In the genomic region with DNA sequence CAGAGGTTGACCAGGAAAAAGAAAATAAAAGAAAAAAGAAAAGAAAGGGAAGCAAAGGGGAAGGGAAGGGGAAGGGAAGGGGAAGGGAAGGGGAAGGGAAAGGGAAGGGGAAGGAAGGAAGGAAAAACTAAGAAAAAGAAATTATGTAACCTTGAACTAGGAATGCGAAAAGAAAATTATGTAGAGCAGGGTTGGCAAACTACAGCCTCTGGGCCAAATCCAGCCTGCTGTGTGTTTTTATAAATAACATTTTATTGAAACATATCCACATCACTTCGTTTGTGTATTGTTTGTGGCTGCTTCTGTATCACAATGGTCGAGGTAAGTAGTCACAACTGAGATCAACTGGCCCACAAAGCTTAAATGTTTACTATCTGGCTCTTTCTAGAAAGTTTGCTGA, we compare ENCODE assay signal across 2 cellular contexts.
TF ChIP-seq lines count a peak whose summit lies in the region.

No MANE protein-coding gene starts in this region.

TF ChIP-seq in HepG2, 621 proteins besides CTCF, POLR2A, EP300 and RAD21:
- TF ChIP-seq SP2 (CRISPR knock-in tag; IDR thresholded peaks at IDR 0.05): no peak
- no peak for TF ChIP-seq BCLAF1 (IDR thresholded peaks at IDR 0.05)
- TF ChIP-seq, protein P1, sequence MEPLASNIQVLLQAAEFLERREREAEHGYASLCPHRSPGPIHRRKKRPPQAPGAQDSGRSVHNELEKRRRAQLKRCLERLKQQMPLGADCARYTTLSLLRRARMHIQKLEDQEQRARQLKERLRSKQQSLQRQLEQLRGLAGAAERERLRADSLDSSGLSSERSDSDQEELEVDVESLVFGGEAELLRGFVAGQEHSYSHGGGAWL (CRISPR knock-in tag; IDR thresholded peaks at IDR 0.05): no peak
- peak; percentile 82 for TF ChIP-seq PCBP2 (optimal IDR thresholded peaks at IDR 0.05; ENCODE audit: low read depth, low read length, poor library complexity, severe bottlenecking)
- 0 out of 2 replicates have a peak, but pooled peaks have one; percentile 86 for TF ChIP-seq PCBP1 (IDR thresholded peaks at IDR 0.05; ENCODE audit: borderline replicate concordance, low read depth, low read length)
- no peak for TF ChIP-seq CC2D1A (CRISPR knock-in tag; IDR thresholded peaks at IDR 0.05)
- no peak for TF ChIP-seq ZNF460 (CRISPR knock-in tag; IDR thresholded peaks at IDR 0.05; ENCODE audit: borderline replicate concordance)
- peak; percentile 100 for TF ChIP-seq HNRNPK (IDR thresholded peaks at IDR 0.05; ENCODE audit: low read depth, low read length, poor library complexity, severe bottlenecking)
- TF ChIP-seq, protein P2, sequence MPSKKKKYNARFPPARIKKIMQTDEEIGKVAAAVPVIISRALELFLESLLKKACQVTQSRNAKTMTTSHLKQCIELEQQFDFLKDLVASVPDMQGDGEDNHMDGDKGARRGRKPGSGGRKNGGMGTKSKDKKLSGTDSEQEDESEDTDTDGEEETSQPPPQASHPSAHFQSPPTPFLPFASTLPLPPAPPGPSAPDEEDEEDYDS (CRISPR knock-in tag; IDR thresholded peaks at IDR 0.05): no peak
- TF ChIP-seq, protein P3, sequence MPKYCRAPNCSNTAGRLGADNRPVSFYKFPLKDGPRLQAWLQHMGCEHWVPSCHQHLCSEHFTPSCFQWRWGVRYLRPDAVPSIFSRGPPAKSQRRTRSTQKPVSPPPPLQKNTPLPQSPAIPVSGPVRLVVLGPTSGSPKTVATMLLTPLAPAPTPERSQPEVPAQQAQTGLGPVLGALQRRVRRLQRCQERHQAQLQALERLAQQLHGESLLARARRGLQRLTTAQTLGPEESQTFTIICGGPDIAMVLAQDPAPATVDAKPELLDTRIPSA (CRISPR knock-in tag; IDR thresholded peaks at IDR 0.05; ENCODE audit: borderline replicate concordance): no peak
- no peak for TF ChIP-seq SNRNP70 (IDR thresholded peaks at IDR 0.05; ENCODE audit: low read depth, low read length)
- no peak for TF ChIP-seq SMAD3 (CRISPR knock-in tag; IDR thresholded peaks at IDR 0.05)
- no peak for TF ChIP-seq HNRNPH1 (optimal IDR thresholded peaks at IDR 0.05; ENCODE audit: low read depth, low read length)

TF ChIP-seq in K562, 482 proteins besides CTCF, POLR2A, EP300 and RAD21:
- peak; percentile 76 for TF ChIP-seq PCBP2 (IDR thresholded peaks at IDR 0.05; ENCODE audit: low read depth, low read length, poor library complexity, severe bottlenecking)
- TF ChIP-seq PCBP1 (IDR thresholded peaks at IDR 0.05; ENCODE audit: low read depth, low read length, poor library complexity, severe bottlenecking): peak; percentile 42
- TF ChIP-seq KLF10 (CRISPR knock-in tag; IDR thresholded peaks at IDR 0.05): no peak
- TF ChIP-seq, protein P4, sequence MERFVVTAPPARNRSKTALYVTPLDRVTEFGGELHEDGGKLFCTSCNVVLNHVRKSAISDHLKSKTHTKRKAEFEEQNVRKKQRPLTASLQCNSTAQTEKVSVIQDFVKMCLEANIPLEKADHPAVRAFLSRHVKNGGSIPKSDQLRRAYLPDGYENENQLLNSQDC (CRISPR knock-in tag; IDR thresholded peaks at IDR 0.05): no peak
- TF ChIP-seq YBX1 (IDR thresholded peaks at IDR 0.05): no peak
- no peak for TF ChIP-seq SRSF7 (optimal IDR thresholded peaks at IDR 0.05; ENCODE audit: low read depth, low read length)
- TF ChIP-seq PHB2 (IDR thresholded peaks at IDR 0.05; ENCODE audit: low read depth): no peak
- TF ChIP-seq ZBTB1 (CRISPR knock-in tag; IDR thresholded peaks at IDR 0.05; ENCODE audit: borderline replicate concordance, low read depth): no peak
- no peak for TF ChIP-seq SMARCA5 (IDR thresholded peaks at IDR 0.05)
- TF ChIP-seq, protein P5, sequence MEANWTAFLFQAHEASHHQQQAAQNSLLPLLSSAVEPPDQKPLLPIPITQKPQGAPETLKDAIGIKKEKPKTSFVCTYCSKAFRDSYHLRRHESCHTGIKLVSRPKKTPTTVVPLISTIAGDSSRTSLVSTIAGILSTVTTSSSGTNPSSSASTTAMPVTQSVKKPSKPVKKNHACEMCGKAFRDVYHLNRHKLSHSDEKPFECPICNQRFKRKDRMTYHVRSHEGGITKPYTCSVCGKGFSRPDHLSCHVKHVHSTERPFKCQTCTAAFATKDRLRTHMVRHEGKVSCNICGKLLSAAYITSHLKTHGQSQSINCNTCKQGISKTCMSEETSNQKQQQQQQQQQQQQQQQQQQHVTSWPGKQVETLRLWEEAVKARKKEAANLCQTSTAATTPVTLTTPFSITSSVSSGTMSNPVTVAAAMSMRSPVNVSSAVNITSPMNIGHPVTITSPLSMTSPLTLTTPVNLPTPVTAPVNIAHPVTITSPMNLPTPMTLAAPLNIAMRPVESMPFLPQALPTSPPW (CRISPR knock-in tag; IDR thresholded peaks at IDR 0.05): no peak
- peak; percentile 78 for TF ChIP-seq HNRNPK (IDR thresholded peaks at IDR 0.05; ENCODE audit: low read depth, low read length, poor library complexity, severe bottlenecking)
